2 cellular contexts compared by ENCODE assay signal in genomic region chr1:37477946-37478345, GRCh38.
TF ChIP-seq lines count a peak whose summit lies in the region.

No MANE protein-coding gene starts in this region.

TF ChIP-seq in IMR-90, 13 proteins besides CTCF, POLR2A, EP300 and RAD21:
- TF ChIP-seq FOS (IDR thresholded peaks at IDR 0.05; ENCODE audit: low read depth, low read length) (no peak), NFE2L2 (IDR thresholded peaks at IDR 0.05; ENCODE audit: low read depth, low read length) (no peak), BHLHE40 (IDR thresholded peaks at IDR 0.05; ENCODE audit: low read depth, low read length) (no peak), MAZ (IDR thresholded peaks at IDR 0.05; ENCODE audit: borderline replicate concordance, low read depth, low read length) (no peak), MXI1 (IDR thresholded peaks at IDR 0.05; ENCODE audit: borderline replicate concordance, low read depth, low read length) (no peak)
TF ChIP-seq in IMR-90: peak in this region for 0.

TF ChIP-seq in GM12878, 131 proteins besides CTCF, POLR2A, EP300 and RAD21:
- TF ChIP-seq POLR2AphosphoS5 (IDR thresholded peaks at IDR 0.05; ENCODE audit: low read length) (peak; percentile 52), GABPA (IDR thresholded peaks at IDR 0.05; ENCODE audit: low read depth) (no peak), RFX5 (IDR thresholded peaks at IDR 0.05; ENCODE audit: low read depth, low read length) (no peak), TCF7 (IDR thresholded peaks at IDR 0.05; ENCODE audit: borderline replicate concordance) (no peak)
